10 cellular contexts compared by ENCODE assay signal in the genomic region with DNA sequence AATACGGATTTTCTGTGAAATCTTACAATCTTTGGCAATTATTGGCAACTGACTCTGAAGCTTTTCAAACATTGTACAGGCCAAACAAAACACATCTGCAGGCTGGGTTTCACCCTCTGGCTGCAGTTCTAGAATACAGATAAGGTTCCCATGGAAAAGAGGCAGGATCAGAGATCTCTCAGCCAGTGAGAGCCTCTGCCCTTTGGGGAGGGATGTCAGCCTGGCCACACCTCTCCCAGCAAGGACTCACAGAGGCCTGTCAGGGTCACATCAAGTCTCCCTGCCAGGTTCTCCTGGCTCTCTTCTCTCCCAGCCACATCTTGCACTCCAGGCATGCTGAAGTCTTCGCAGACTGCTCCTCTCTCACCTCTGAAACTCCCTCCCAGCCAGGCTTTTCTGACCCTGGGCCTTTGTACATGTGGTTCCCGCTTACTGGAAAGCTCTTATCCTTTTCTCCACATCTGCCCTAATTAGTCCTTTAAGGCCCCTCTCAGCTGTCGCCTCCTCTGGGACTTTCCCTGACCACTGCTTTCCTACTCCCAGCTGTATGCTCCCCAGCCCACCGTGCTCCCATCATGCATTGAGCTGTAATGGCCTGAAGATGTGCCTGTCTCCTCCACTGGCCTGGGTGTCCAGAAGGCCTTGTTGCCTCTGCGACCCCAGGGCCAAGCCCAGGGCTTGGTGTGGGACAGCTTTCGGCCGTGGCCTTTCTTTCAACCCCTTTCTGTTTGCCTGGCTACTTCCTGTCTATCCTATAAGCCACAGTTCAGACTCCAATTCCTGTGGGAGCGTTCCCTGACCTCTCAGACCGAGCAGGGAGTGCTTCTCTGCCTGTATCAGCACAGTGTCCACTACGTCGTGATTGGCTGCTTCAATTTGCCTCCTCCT. TPM values are rescaled to one million over a fixed set of nuclear protein-coding genes. Genes with fewer than 3 reads are reported as not detected.
A peak's percentile ranks its signal among the peaks of the same experiment; 100 is the strongest.
DNase-seq lines count a peak whose midpoint lies in the region; ATAC-seq, FAIRE-seq and TF ChIP-seq lines count a peak whose summit lies in the region.
"Had no signal": no experiment of that assay in that cellular context is flagged by ENCODE, and none has a peak within 500 bp of the region (broad histone marks: within the 10 kb centered on the region; RNA-seq: fewer than 3 reads in every experiment).

No MANE protein-coding gene starts in this region.

- H3K4me2 ChIP-seq in IMR-90 (ENCODE audit: low read depth, low read length) (no peak overlapping the region), smooth muscle cell (no peak overlapping the region)

- no peak overlapping the region for H2BK20ac ChIP-seq in IMR-90 (ENCODE audit: low read depth, low read length)

- H2BK5ac ChIP-seq in IMR-90 (ENCODE audit: low read depth, low read length, poor library complexity, severe bottlenecking) = no peak overlapping the region

- dilution Hi-C loops in IMR-90 (cut with HindIII; ENCODE audit: low sequenced_read_pairs, unreplicated experiment) = no loop called here

- no peak overlapping the region; the same call in 1 of the 2 replicates for H3K23ac ChIP-seq in IMR-90 (ENCODE audit: low read depth, low read length)

- H3K4ac ChIP-seq in IMR-90 (ENCODE audit: low read depth, low read length) = peak overlapping the region; percentile 57; the same call in 1 of the 2 replicates

- H3K9me3 ChIP-seq in IMR-90 (ENCODE audit: control insufficient read depth, insufficient read depth, low read length) = 0 out of 2 replicates have a peak, but pooled peaks cover 2% of the 10 kb centered on the region
- no peaks in the 10 kb centered on the region for H3K9me3 ChIP-seq in small intestine (ENCODE audit: control insufficient read depth, low read depth)
- no peaks in the 10 kb centered on the region for H3K9me3 ChIP-seq in smooth muscle cell (replicated peaks; ENCODE audit: low read depth)

- H3K4me1 ChIP-seq in IMR-90 (ENCODE audit: control insufficient read depth, insufficient read depth, low read length) = peaks cover 19% of the 10 kb centered on the region; the same call in 1 of the 2 replicates
- H3K4me1 ChIP-seq in small intestine (ENCODE audit: control insufficient read depth in 2 of 2, insufficient read depth in 1 of 2, low read depth in 1 of 2, low read length in 1 of 2) = peaks cover 0 to 3% of the 10 kb centered on the region in 2 donors
- peaks cover 27% of the 10 kb centered on the region for H3K4me1 ChIP-seq in smooth muscle cell (ENCODE audit: low read depth)

- no peaks in the 10 kb centered on the region for H3K79me1 ChIP-seq in IMR-90 (ENCODE audit: low read depth in 1 of 2, low read length in 2 of 2)

- TF ChIP-seq RAD21 in IMR-90 (IDR thresholded peaks at IDR 0.05; ENCODE audit: low read length) = no peak

- H4K20me1 ChIP-seq in IMR-90 (ENCODE audit: insufficient read depth, low read length) (no peaks in the 10 kb centered on the region), smooth muscle cell (ENCODE audit: low read depth) (no peaks in the 10 kb centered on the region)

- ATAC-seq in IMR-90 (ENCODE audit: low read depth) = peak; percentile 63

- H3K4me3 ChIP-seq in IMR-90 (ENCODE audit: insufficient read depth, low read depth, low read length) (no peak overlapping the region), astrocyte of the spinal cord (ENCODE audit: low read depth, low read length) (no peak overlapping the region), small intestine (ENCODE audit: low read depth in 1 of 2, low read length in 2 of 2) (no peak overlapping the region), smooth muscle cell (no peak overlapping the region)

- 0 out of 2 replicates have a peak overlapping the region, but pooled peaks have one; percentile 15 for H2AK5ac ChIP-seq in IMR-90 (ENCODE audit: low read depth, low read length)

- peaks cover 9% of the 10 kb centered on the region for H3K9me1 ChIP-seq in IMR-90 (ENCODE audit: insufficient read depth, low read length)

- no peaks in the 10 kb centered on the region for H3K79me2 ChIP-seq in smooth muscle cell (ENCODE audit: low read depth)

- POLR2A ChIA-PET in IMR-90 (lab: Charles Lee; ENCODE audit: unreplicated experiment) = no interaction called here

- peak overlapping the region; percentile 64 for H2AFZ ChIP-seq in IMR-90 (replicated peaks; ENCODE audit: low read length, poor library complexity)
- no peak overlapping the region for H2AFZ ChIP-seq in smooth muscle cell (ENCODE audit: low read depth)

- BruUV-seq in IMR-90 (replicated peaks; lab: Mats Ljungman, UMichigan) = no TSS peak

- CTCF ChIA-PET in IMR-90 (lab: Yijun Ruan, JAX) = no interaction called here

- WGBS in IMR-90 (ENCODE audit: extremely low coverage in 2 of 2, insufficient read length in 1 of 2), 2 experiments = 30% methylated on average over 2 of the region's 12 CpGs; no CpG with 5 or more reads in 1 of the 2 experiments
- 32 to 41% (median 35%) methylated on average over 12 of the region's 12 CpGs for WGBS in small intestine, 3 donors
- 67% methylated on average over 12 of the region's 12 CpGs for WGBS in smooth muscle cell (ENCODE audit: low lambda C conversion rate)

- no peak overlapping the region for H3K56ac ChIP-seq in IMR-90 (ENCODE audit: extremely low read depth, insufficient read depth, low read length)

- no peak for TF ChIP-seq POLR2A in IMR-90 (IDR thresholded peaks at IDR 0.05; ENCODE audit: low read depth, low read length)

- no peak for FAIRE-seq in small intestine (lab: Jason Lieb, UNC)

- no peak overlapping the region for H3K18ac ChIP-seq in IMR-90 (ENCODE audit: low read depth, low read length)

- H3K27me3 ChIP-seq in IMR-90 (ENCODE audit: control insufficient read depth, insufficient read depth, low read length) (no peaks in the 10 kb centered on the region), small intestine (ENCODE audit: control insufficient read depth in 2 of 2, insufficient read depth in 2 of 2, low read length in 2 of 2) (no peaks in the 10 kb centered on the region), smooth muscle cell (ENCODE audit: low read depth) (no peaks in the 10 kb centered on the region)

- H4K91ac ChIP-seq in IMR-90 (ENCODE audit: insufficient read depth, low read depth, low read length) = peak overlapping the region; percentile 73; the same call in 1 of the 2 replicates

- peak overlapping the region; percentile 13; the same call in 1 of the 2 replicates for H2BK120ac ChIP-seq in IMR-90 (ENCODE audit: low read depth, low read length)

- H2BK15ac ChIP-seq in IMR-90 (ENCODE audit: low read depth, low read length) = 0 out of 3 replicates have a peak overlapping the region, but pooled peaks have one; percentile 16

- peaks cover 2% of the 10 kb centered on the region; the same call in 1 of the 2 replicates for H3K36me3 ChIP-seq in IMR-90 (ENCODE audit: control insufficient read depth, insufficient read depth, low read length)
- no peaks in the 10 kb centered on the region for H3K36me3 ChIP-seq in small intestine (ENCODE audit: control insufficient read depth in 2 of 2, insufficient read depth in 2 of 2, low read length in 2 of 2)
- H3K36me3 ChIP-seq in smooth muscle cell (ENCODE audit: low read depth) = no peaks in the 10 kb centered on the region

- in situ Hi-C loops in IMR-90 (cut with MboI; ENCODE audit: low sequenced_read_pairs) = no loop called here
- in situ Hi-C loops in astrocyte of the spinal cord (cut with HindIII; ENCODE audit: low sequenced_read_pairs) = no loop called here

- H2AK9ac ChIP-seq in IMR-90 (replicated peaks; ENCODE audit: low read depth, low read length, poor library complexity) = peak overlapping the region; percentile 25

- H3F3A ChIP-seq in smooth muscle cell (ENCODE audit: low read depth) = peaks cover 14% of the 10 kb centered on the region

- DNase-seq in IMR-90 (peak; percentile 79), astrocyte of the spinal cord (ENCODE audit: low read depth, low spot score) (peak; percentile 91), hypothalamus (lab: John Stamatoyannopoulos, UW) (peak in 34 of 51 donors; percentile 10 to 75 (median 28)), small intestine (peak; percentile 81), NCI-H128 (lab: John Stamatoyannopoulos, UW; ENCODE audit: unreplicated experiment) (no peak), smooth muscle cell (lab: John Stamatoyannopoulos, UW; ENCODE audit: unreplicated experiment) (no peak), HPDE6-E6E7 (ENCODE audit: extremely low spot score) (no peak)
- DNase-seq in stimulated activated naive CD4-positive, alpha-beta T cell treated with Interleukin-2 at 50 U/mL for 16 hours (lab: John Stamatoyannopoulos, UW) = no peak
- DNase-seq: effector CD4-positive, alpha-beta T cell had no signal

- peak overlapping the region; percentile 3; the same call in 1 of the 2 replicates for H4K5ac ChIP-seq in IMR-90 (ENCODE audit: low read depth, low read length)

- H3K14ac ChIP-seq in IMR-90 (replicated peaks; ENCODE audit: low read depth, low read length) = no peak overlapping the region; the same call in 1 of the 2 replicates

- H4K8ac ChIP-seq in IMR-90 (ENCODE audit: low read depth in 2 of 2, low read length in 2 of 2) = peak overlapping the region; percentile 2 to 59; a peak in 2 of 4 replicates

- intact Hi-C loops in IMR-90 (cut with micrococcal nuclease) = no loop called here

- H3K9ac ChIP-seq in IMR-90 (ENCODE audit: low read depth, low read length) = peak overlapping the region; percentile 7; the same call in 1 of the 2 replicates
- H3K9ac ChIP-seq in smooth muscle cell (ENCODE audit: low read depth) = no peak overlapping the region

- peak overlapping the region; percentile 33; the same call in 1 of the 2 replicates for H3K27ac ChIP-seq in IMR-90 (ENCODE audit: insufficient read depth, low read length)
- peak overlapping the region in 1 of 2 donors; percentile 84 for H3K27ac ChIP-seq in small intestine (ENCODE audit: low read depth in 1 of 2, low read length in 1 of 2)
- H3K27ac ChIP-seq in smooth muscle cell (ENCODE audit: low read depth) = no peak overlapping the region

- no peak for TF ChIP-seq CTCF in IMR-90 (conservative IDR thresholded peaks at IDR 0.05; ENCODE audit: low read depth, low read length)
- TF ChIP-seq CTCF in astrocyte of the spinal cord (IDR thresholded peaks at IDR 0.05; ENCODE audit: low read depth, low read length) = no peak
- TF ChIP-seq CTCF in smooth muscle cell (IDR thresholded peaks at IDR 0.05; ENCODE audit: borderline replicate concordance, insufficient read depth, poor library complexity, severe bottlenecking) = no peak

RNA-seq across cellular contexts. Expression of a gene that starts 4.3 kb away (rescaled TPM):
- total RNA-seq in IMR-90 (2012; rRNA removed) (61.9 and 65.4 TPM in 2 replicates), smooth muscle cell (3.7 and 16.6 TPM in 2 replicates)
- polyA plus RNA-seq in IMR-90 (2012; rRNA removed) (117 and 134 TPM in 2 replicates), small intestine (10 to 100 TPM; 28.9 to 53.4 (median 29.1) TPM), smooth muscle cell (30.2 and 35.0 TPM in 2 replicates)
- 88.6 and 121 TPM in 2 replicates for polyA plus RNA-seq in IMR-90 (2012; cell fraction: cytosol; rRNA removed)
- 23.5 and 58.9 TPM in 2 replicates for polyA plus RNA-seq in IMR-90 (2012; cell fraction: nucleus; rRNA removed; ENCODE audit: low replicate concordance)
- total RNA-seq: NCI-H460 had no signal

RNA-seq across cellular contexts. Expression of a gene that starts 58.9 kb away (rescaled TPM):
- total RNA-seq in IMR-90 (2012; rRNA removed) = not detected in 2 replicates
- polyA plus RNA-seq in IMR-90 (2012; rRNA removed) = not detected in 2 replicates
- not detected in 2 replicates for polyA plus RNA-seq in IMR-90 (2012; cell fraction: cytosol; rRNA removed)
- polyA plus RNA-seq in IMR-90 (2012; cell fraction: nucleus; rRNA removed; ENCODE audit: low replicate concordance) = not detected in 2 replicates
- polyA plus RNA-seq in small intestine = over 10,000 TPM in 1 of 3 donors, 1,000 to 10,000 TPM in 2; 1,676 to 12,637 (median 5,876) TPM
- total RNA-seq in smooth muscle cell = not detected in 2 replicates
- not detected in 2 replicates for polyA plus RNA-seq in smooth muscle cell
- total RNA-seq: NCI-H460 had no signal

Comparison
In these comparisons a context has a peak if more than half of its experiments do, and no peak if none do; other contexts are left out.
1. DNase-seq: peak in IMR-90 (single experiment), astrocyte of the spinal cord (single experiment), hypothalamus (34 of 51) and small intestine (single experiment); none in NCI-H128 (single experiment), smooth muscle cell (single experiment), stimulated activated naive CD4-positive, alpha-beta T cell treated with Interleukin-2 at 50 U/mL for 16 hours (single experiment) and HPDE6-E6E7 (single experiment).
2. RNA of a gene that starts 58.9 kb away (polyA plus RNA-seq): 1,676 to 12,637 TPM in small intestine; not detected in IMR-90 and not detected in smooth muscle cell; every median in the first group is over 1,000 times any median in the second.